ENCODE assay signal across 8 cellular contexts in genomic region chr12:6423267-6424007, GRCh38. TPM values are rescaled to one million over a fixed set of nuclear protein-coding genes. Genes with fewer than 3 reads are reported as not detected.
DNase-seq lines count a peak whose midpoint lies in the region; ATAC-seq and TF ChIP-seq lines count a peak whose summit lies in the region.

No MANE protein-coding gene starts in this region.

- intact Hi-C loops in spleen (cut with DNase I; ENCODE audit: low total_unique reads): loop anchor here (5.0 kb wide), 2 partner anchors 49 to 114 kb away; partner anchors contain the start of gene VAMP1

- no peak for TF ChIP-seq POLR2A in spleen (IDR thresholded peaks at IDR 0.05)

- H3K27ac ChIP-seq in VCaP (peak overlapping the region; percentile 42; the same call in 1 of the 2 replicates), spleen (peak overlapping the region in 4 of 8 donors; percentile 42 to 88 (median 64))

- peak; percentile 96 for TF ChIP-seq CTCF in VCaP (conservative IDR thresholded peaks at IDR 0.05)
- TF ChIP-seq CTCF in spleen (IDR thresholded peaks at IDR 0.05 in 8 of 11, conservative IDR thresholded peaks at IDR 0.05 in 3 of 11): peak; percentile 89 to 98 (median 92)

- peak overlapping the region in 2 of 5 donors; percentile 9 to 51 for H3K4me3 Mint-ChIP-seq in immature natural killer cell

- H3K36me3 ChIP-seq in spleen: no peaks in the 10 kb centered on the region

- H3K27me3 Mint-ChIP-seq in immature natural killer cell (ENCODE audit: low read depth in 3 of 3): peaks cover 2 to 5% (median 3%) of the 10 kb centered on the region in 3 donors

- peak overlapping the region in 5 of 6 donors; percentile 18 to 65 (median 41) for H3K27ac Mint-ChIP-seq in immature natural killer cell

- 0 to 9% (median 7%) methylated on average over 8 to 9 of the region's 9 CpGs for WGBS in spleen, 5 donors

- no peaks in the 10 kb centered on the region for H3K27me3 ChIP-seq in spleen (replicated peaks in 1 of 7)

- H3K36me3 Mint-ChIP-seq in immature natural killer cell: no peaks in the 10 kb centered on the region

- in situ Hi-C loops in T47D (cut with HindIII; ENCODE audit: low pct_unique_long_range_greater_than_20kb, low sequenced_read_pairs): no loop called here

- DNase-seq in DMS79 treated with DMSO at 0.1 percent for 48 hours (lab: John Stamatoyannopoulos, UW) (peak; percentile 83), NCI-H345 (lab: John Stamatoyannopoulos, UW) (peak; percentile 84), T47D (ENCODE audit: low read depth in 1 of 2, low spot score in 1 of 2) (peak; percentile 10 to 81), immature natural killer cell (peak; percentile 79 to 85 (median 83)), spleen (peak; percentile 90)

- H3K4me1 Mint-ChIP-seq in immature natural killer cell: peaks cover 23 to 24% of the 10 kb centered on the region in 2 donors

- no peaks in the 10 kb centered on the region for H3K9me3 Mint-ChIP-seq in immature natural killer cell

- peaks cover 4 to 61% (median 40%) of the 10 kb centered on the region in 6 donors for H3K4me1 ChIP-seq in spleen

- no peaks in the 10 kb centered on the region for H3K9me3 ChIP-seq in spleen

- peak; percentile 51 for ATAC-seq in HG02981 (IDR thresholded peaks at IDR 0.05; ENCODE audit: unreplicated experiment)
- no peak for ATAC-seq in GM21619 (IDR thresholded peaks at IDR 0.05; ENCODE audit: unreplicated experiment)

- peak overlapping the region in 1 of 8 donors; percentile 20 for H3K4me3 ChIP-seq in spleen

RNA-seq across cellular contexts. Expression of gene CD27, which starts 21.3 kb away (rescaled TPM):
- polyA plus RNA-seq in immature natural killer cell: 10 to 100 TPM; 17.0 to 28.5 (median 25.4) TPM
- total RNA-seq in spleen: 10 to 100 TPM; 49.2 to 97.2 (median 59.2) TPM
- 100 to 1,000 TPM; 128 to 193 (median 178) TPM for polyA plus RNA-seq in spleen

RNA-seq across cellular contexts. Expression of gene TAPBPL, which starts 28.4 kb away (rescaled TPM):
- polyA plus RNA-seq in immature natural killer cell (100 to 1,000 TPM; 205 to 276 (median 259) TPM), spleen (10 to 100 TPM; 15.0 to 17.1 (median 15.9) TPM)
- total RNA-seq in spleen: 10 to 100 TPM; 35.6 to 50.1 (median 42.0) TPM

RNA-seq across cellular contexts. Expression of gene LTBR, which starts 39.5 kb away (rescaled TPM):
- polyA plus RNA-seq in immature natural killer cell (1 to 10 TPM; 1.2 to 3.6 (median 2.8) TPM), spleen (10 to 100 TPM; 14.4 to 29.2 (median 15.7) TPM)
- total RNA-seq in spleen: 100 to 1,000 TPM in 3 of 7 donors, 10 to 100 TPM in 4; 49.0 to 155 (median 87.8) TPM

RNA-seq across cellular contexts. Expression of gene VAMP1, which starts 47.0 kb away (rescaled TPM):
- polyA plus RNA-seq in immature natural killer cell (1 to 10 TPM; 7.8 to 9.7 (median 8.4) TPM), spleen (10 to 100 TPM; 11.0 to 20.7 (median 17.9) TPM)
- 10 to 100 TPM; 18.5 to 32.5 (median 24.2) TPM for total RNA-seq in spleen

RNA-seq across cellular contexts. Expression of gene SCNN1A, which starts 48.1 kb away (rescaled TPM):
- under 1 TPM in 2 of 3 donors, not detected in 1; 0.10 to 0.64 TPM for polyA plus RNA-seq in immature natural killer cell
- 1 to 10 TPM in 6 of 7 donors, under 1 TPM in 1; 0.84 to 8.6 (median 2.0) TPM for total RNA-seq in spleen
- under 1 TPM; 0.17 to 0.22 (median 0.18) TPM for polyA plus RNA-seq in spleen

Comparison
In these comparisons a context has a peak if more than half of its experiments do, and no peak if none do; other contexts are left out.
1. RNA of gene CD27, which starts 21.3 kb away (polyA plus RNA-seq): 128 to 193 TPM in spleen; 17.0 to 28.5 TPM in immature natural killer cell; every median in the first group is over 4 times any median in the second.
2. RNA of gene TAPBPL, which starts 28.4 kb away (polyA plus RNA-seq): 205 to 276 TPM in immature natural killer cell; 15.0 to 17.1 TPM in spleen; every median in the first group is over 10 times any median in the second.
3. Peak in every context shown above with its lines, with median percentiles within 50 percentile points of each other: DNase-seq.